In genomic region chr7:158613481-158613880, GRCh38 we compare ENCODE assay signal across 1 cellular context.
TF ChIP-seq lines count a peak whose summit lies in the region.

No MANE protein-coding gene starts in this region.

TF ChIP-seq in HepG2, 621 proteins besides CTCF, POLR2A, EP300 and RAD21 (continued from another document):
- TF ChIP-seq ZBTB40 (IDR thresholded peaks at IDR 0.05), result no peak
- no peak for TF ChIP-seq ZBTB40 (CRISPR knock-in tag; IDR thresholded peaks at IDR 0.05)
- no peak for TF ChIP-seq SAFB2 (CRISPR knock-in tag; IDR thresholded peaks at IDR 0.05; ENCODE audit: borderline replicate concordance, low read depth)
- no peak for TF ChIP-seq ZSCAN20 (CRISPR knock-in tag; IDR thresholded peaks at IDR 0.05; ENCODE audit: borderline replicate concordance)
- TF ChIP-seq, protein P1, sequence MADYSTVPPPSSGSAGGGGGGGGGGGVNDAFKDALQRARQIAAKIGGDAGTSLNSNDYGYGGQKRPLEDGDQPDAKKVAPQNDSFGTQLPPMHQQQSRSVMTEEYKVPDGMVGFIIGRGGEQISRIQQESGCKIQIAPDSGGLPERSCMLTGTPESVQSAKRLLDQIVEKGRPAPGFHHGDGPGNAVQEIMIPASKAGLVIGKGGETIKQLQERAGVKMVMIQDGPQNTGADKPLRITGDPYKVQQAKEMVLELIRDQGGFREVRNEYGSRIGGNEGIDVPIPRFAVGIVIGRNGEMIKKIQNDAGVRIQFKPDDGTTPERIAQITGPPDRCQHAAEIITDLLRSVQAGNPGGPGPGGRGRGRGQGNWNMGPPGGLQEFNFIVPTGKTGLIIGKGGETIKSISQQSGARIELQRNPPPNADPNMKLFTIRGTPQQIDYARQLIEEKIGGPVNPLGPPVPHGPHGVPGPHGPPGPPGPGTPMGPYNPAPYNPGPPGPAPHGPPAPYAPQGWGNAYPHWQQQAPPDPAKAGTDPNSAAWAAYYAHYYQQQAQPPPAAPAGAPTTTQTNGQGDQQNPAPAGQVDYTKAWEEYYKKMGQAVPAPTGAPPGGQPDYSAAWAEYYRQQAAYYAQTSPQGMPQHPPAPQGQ (CRISPR knock-in tag; IDR thresholded peaks at IDR 0.05; ENCODE audit: borderline replicate concordance), result no peak
